Comparison of ENCODE assay signal across 10 cellular contexts in the genomic region with DNA sequence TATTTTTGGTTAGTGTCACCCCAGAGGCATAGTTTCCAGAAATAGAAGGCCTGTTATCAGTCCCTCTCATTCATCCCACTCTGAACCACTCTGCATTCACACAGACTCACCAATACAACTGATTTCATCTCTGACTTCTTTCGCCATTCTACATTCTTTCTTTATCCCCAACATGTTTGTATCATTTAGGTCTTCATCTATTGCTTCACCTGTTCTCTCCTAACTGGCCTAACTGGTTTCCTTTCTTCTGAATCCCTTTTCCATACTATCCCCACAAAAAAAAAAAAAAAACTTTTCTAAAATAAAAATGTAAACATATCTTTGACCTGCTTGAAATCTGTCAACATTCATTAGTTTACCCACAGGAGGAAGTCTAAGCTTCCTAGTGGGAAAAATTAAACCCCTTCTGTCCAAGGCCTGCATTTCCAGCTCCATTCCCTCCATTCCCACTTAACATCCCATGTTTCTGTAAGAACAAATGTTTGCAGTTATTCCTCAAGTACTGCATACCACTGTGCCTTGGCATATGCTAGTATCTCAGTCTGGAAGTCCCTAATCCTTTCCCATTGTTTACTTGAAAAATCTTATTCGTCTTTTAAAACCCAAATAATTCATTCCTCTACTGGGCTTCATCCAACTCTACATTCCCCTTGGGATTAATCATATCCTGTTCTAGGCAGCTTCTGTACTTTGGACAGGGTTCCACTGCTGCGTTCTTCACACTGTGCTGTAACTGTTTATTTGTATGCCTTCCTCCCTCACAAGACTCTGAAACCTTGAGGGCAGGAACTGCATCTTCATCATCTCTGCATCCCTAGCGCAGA.
DNase-seq lines count a peak whose midpoint lies in the region; ATAC-seq and TF ChIP-seq lines count a peak whose summit lies in the region.
"Had no signal": no experiment of that assay in that cellular context is flagged by ENCODE, and none has a peak within 500 bp of the region (broad histone marks: within the 10 kb centered on the region; RNA-seq: fewer than 3 reads in every experiment).

No MANE protein-coding gene starts in this region.

- no peak for TF ChIP-seq POLR2A in body of pancreas (IDR thresholded peaks at IDR 0.05)

- intact Hi-C loops in body of pancreas (cut with DNase I) (no loop called here), tibial artery (cut with DNase I; ENCODE audit: low total_unique reads) (no loop called here)

- H3K4me1 ChIP-seq in body of pancreas (no peaks in the 10 kb centered on the region), right atrium auricular region (peaks cover 0 to 29% of the 10 kb centered on the region in 2 donors), tibial artery (peaks cover 0 to 49% (median 10%) of the 10 kb centered on the region in 4 donors)

- H3K27me3 ChIP-seq in body of pancreas = no peaks in the 10 kb centered on the region
- H3K27me3 ChIP-seq in right atrium auricular region = no peaks in the 10 kb centered on the region
- H3K27me3 ChIP-seq in tibial artery = no peaks in the 10 kb centered on the region

- H3K4me3 ChIP-seq in body of pancreas = no peak overlapping the region
- H3K4me3 ChIP-seq in right atrium auricular region = no peak overlapping the region
- no peak overlapping the region for H3K4me3 ChIP-seq in tibial artery
- H3K4me3 ChIP-seq: GM12878 had no signal

- TF ChIP-seq CTCF in body of pancreas (IDR thresholded peaks at IDR 0.05) (no peak), right atrium auricular region (IDR thresholded peaks at IDR 0.05) (no peak), tibial artery (IDR thresholded peaks at IDR 0.05) (no peak)

- H3K36me3 ChIP-seq in body of pancreas (replicated peaks in 1 of 2; ENCODE audit: insufficient read depth in 1 of 2, low read depth in 2 of 2) (no peaks in the 10 kb centered on the region), right atrium auricular region (no peaks in the 10 kb centered on the region), tibial artery (no peaks in the 10 kb centered on the region)

- WGBS in body of pancreas, 2 donors = 58 to 59% methylated on average over 4 of the region's 4 CpGs

- no peak overlapping the region for H3K27ac ChIP-seq in body of pancreas
- peak overlapping the region; percentile 47 to 82 for H3K27ac ChIP-seq in right atrium auricular region
- H3K27ac ChIP-seq in tibial artery = peak overlapping the region; percentile 27

- DNase-seq in HS-5 (ENCODE audit: low read depth) (peak; percentile 74), body of pancreas (peak in 1 of 4 donors; percentile 11), right atrium auricular region (ENCODE audit: low spot score) (no peak), tibial artery (no peak), islet precursor cell (no peak), DMS114 treated with DMSO at 0.1 percent for 48 hours (lab: John Stamatoyannopoulos, UW; ENCODE audit: unreplicated experiment) (no peak)
- DNase-seq in activated T-cell treated with anti-CD3 and anti-CD28 coated beads, Interleukin-2, amount 50 U/mL, for 48 hours = no peak
- DNase-seq: activated effector memory CD4-positive, alpha-beta T cell treated with anti-CD3 and anti-CD28 coated beads, Interleukin-2, amount 50 U/mL, for 16 hours had no signal

- H3K9me3 ChIP-seq in body of pancreas = no peaks in the 10 kb centered on the region
- H3K9me3 ChIP-seq in right atrium auricular region = no peaks in the 10 kb centered on the region
- H3K9me3 ChIP-seq in tibial artery = no peaks in the 10 kb centered on the region

- ATAC-seq in body of pancreas (peak; percentile 59), GM18870 (IDR thresholded peaks at IDR 0.05; ENCODE audit: unreplicated experiment) (no peak)
- ATAC-seq: GM12878 had no signal

Comparison
In these comparisons a context has a peak if more than half of its experiments do, and no peak if none do; other contexts are left out.
1. H3K27ac ChIP-seq: peak in right atrium auricular region (2 of 2) and tibial artery (2 of 2); none in body of pancreas (0 of 4).